9 cellular contexts compared by ENCODE assay signal in the genomic region with DNA sequence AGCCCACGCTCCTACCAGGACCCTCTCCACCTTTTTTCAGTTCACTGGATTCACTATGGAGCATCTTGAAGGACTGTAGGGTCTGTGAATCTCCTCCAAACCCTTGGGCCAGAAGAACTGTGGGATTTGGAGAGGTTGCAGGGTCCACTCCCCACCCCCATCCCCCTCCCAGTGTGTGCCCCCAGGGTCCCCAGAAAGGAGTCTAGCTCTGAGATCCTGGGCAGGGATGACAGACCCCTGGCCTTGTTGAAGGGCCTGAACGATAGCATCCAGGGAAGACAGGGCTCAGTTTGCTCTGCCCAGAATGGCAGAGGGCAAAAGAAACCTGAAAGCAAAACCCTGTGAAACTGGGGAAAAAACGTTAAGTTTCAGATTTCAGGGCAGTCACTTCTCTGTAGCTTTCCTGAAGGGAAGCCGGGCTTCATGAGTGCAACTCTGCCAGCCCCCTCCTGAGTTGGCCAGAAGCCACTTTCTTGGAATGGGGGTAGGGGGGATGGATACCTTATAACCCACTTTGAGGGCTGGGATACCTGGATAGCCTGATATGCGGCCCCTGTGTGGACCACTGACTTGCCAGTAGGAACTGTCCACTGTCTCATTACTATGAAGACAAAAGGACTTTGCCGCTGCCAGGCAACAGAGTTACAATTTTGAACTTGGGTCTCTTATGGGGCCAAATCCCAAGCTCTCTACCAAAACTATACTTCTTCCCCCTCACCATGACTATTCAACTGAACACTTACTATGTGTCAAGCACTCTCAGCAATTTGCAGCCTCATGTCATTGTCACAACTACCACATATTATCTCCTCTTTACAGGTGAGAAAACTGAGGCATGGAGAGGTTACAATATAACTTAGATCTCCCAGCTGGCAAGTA. TPM values are rescaled to one million over a fixed set of nuclear protein-coding genes. Genes with fewer than 3 reads are reported as not detected.
DNase-seq lines count a peak whose midpoint lies in the region; ATAC-seq, FAIRE-seq and TF ChIP-seq lines count a peak whose summit lies in the region.
"Had no signal": no experiment of that assay in that cellular context is flagged by ENCODE, and none has a peak within 500 bp of the region (broad histone marks: within the 10 kb centered on the region; RNA-seq: fewer than 3 reads in every experiment).

No MANE protein-coding gene starts in this region.

- peak overlapping the region; percentile 89 for H3K4me3 Mint-ChIP-seq in activated CD8-positive, alpha-beta memory T cell treated with anti-CD3 and anti-CD28 coated beads, Interleukin-2, amount 10 ng/mL, durations not matched to agents 7 days and 5 days

- no peaks in the 10 kb centered on the region for H3K9me3 Mint-ChIP-seq in activated CD8-positive, alpha-beta memory T cell treated with anti-CD3 and anti-CD28 coated beads, Interleukin-2, amount 10 ng/mL, durations not matched to agents 7 days and 5 days (ENCODE audit: low read depth)

- CTCF ChIA-PET in activated CD8-positive, alpha-beta memory T cell treated with anti-CD3 and anti-CD28 coated beads, Interleukin-2, amount 10 ng/mL, durations not matched to agents 7 days and 5 days (lab: Charles Lee): interaction anchor here (0.9 to 25.1 kb wide), 13 partner anchors 11 to 1069 kb away, joined by 3 to 859 read pairs (median 5); a partner anchor contains a TSS

- no peak for FAIRE-seq in small intestine (lab: Jason Lieb, UNC)

- H3K9me3 ChIP-seq in right lobe of liver (no peaks in the 10 kb centered on the region), small intestine (ENCODE audit: control insufficient read depth, low read depth) (no peaks in the 10 kb centered on the region)
- H3K9me3 ChIP-seq: body of pancreas had no signal

- H3K4me3 ChIP-seq in right lobe of liver (peak overlapping the region; percentile 87 to 94 (median 93)), lower leg skin (ENCODE audit: low read depth, poor library complexity, severe bottlenecking) (no peak overlapping the region), small intestine (ENCODE audit: low read depth in 1 of 2, low read length in 2 of 2) (no peak overlapping the region)

- H3K36me3 ChIP-seq in right lobe of liver: no peaks in the 10 kb centered on the region
- no peaks in the 10 kb centered on the region for H3K36me3 ChIP-seq in small intestine (ENCODE audit: control insufficient read depth in 2 of 2, insufficient read depth in 2 of 2, low read length in 2 of 2)

- intact Hi-C loops in right lobe of liver (cut with DNase I) (loop anchor here (2.0 to 5.0 kb wide), 2 partner anchors 40 to 41 kb away; no protein-coding TSS in a partner anchor), lower leg skin (cut with DNase I; ENCODE audit: low total_unique reads) (no loop called here)

- H3K4me1 ChIP-seq in right lobe of liver (peaks cover 0 to 44% (median 12%) of the 10 kb centered on the region in 4 donors), small intestine (ENCODE audit: control insufficient read depth in 2 of 2, insufficient read depth in 1 of 2, low read depth in 1 of 2, low read length in 1 of 2) (peaks cover 2 to 8% of the 10 kb centered on the region in 2 donors)

- no peak for ATAC-seq in activated CD8-positive, alpha-beta memory T cell treated with anti-CD3 and anti-CD28 coated beads, Interleukin-2, amount 10 ng/mL, durations not matched to agents 7 days and 5 days
- ATAC-seq in right lobe of liver: no peak
- no peak for ATAC-seq in stimulated activated naive CD8-positive, alpha-beta T cell treated with anti-CD3 and anti-CD28 coated beads, Interleukin-15, Interleukin-2, amounts not matched to agents 100 U/mL and 50 U/mL, for 24 hours
- ATAC-seq: body of pancreas had no signal

- H3K27ac ChIP-seq in right lobe of liver: peak overlapping the region; percentile 39 to 97 (median 83)
- H3K27ac ChIP-seq in small intestine (ENCODE audit: low read depth in 1 of 2, low read length in 1 of 2): peak overlapping the region in 1 of 2 donors; percentile 93

- TF ChIP-seq POLR2A in right lobe of liver (IDR thresholded peaks at IDR 0.05) (no peak), lower leg skin (IDR thresholded peaks at IDR 0.05) (no peak)

- H3K27ac Mint-ChIP-seq in activated CD8-positive, alpha-beta memory T cell treated with anti-CD3 and anti-CD28 coated beads, Interleukin-2, amount 10 ng/mL, durations not matched to agents 7 days and 5 days: peak overlapping the region; percentile 100

- peaks cover 60% of the 10 kb centered on the region for H3K36me3 Mint-ChIP-seq in activated CD8-positive, alpha-beta memory T cell treated with anti-CD3 and anti-CD28 coated beads, Interleukin-2, amount 10 ng/mL, durations not matched to agents 7 days and 5 days

- H3K27me3 Mint-ChIP-seq in activated CD8-positive, alpha-beta memory T cell treated with anti-CD3 and anti-CD28 coated beads, Interleukin-2, amount 10 ng/mL, durations not matched to agents 7 days and 5 days: no peaks in the 10 kb centered on the region

- TF ChIP-seq CTCF in right lobe of liver (IDR thresholded peaks at IDR 0.05): no peak
- TF ChIP-seq CTCF in lower leg skin (IDR thresholded peaks at IDR 0.05): no peak

- H3K4me1 Mint-ChIP-seq in activated CD8-positive, alpha-beta memory T cell treated with anti-CD3 and anti-CD28 coated beads, Interleukin-2, amount 10 ng/mL, durations not matched to agents 7 days and 5 days: peaks cover 29% of the 10 kb centered on the region

- H3K27me3 ChIP-seq in right lobe of liver: no peaks in the 10 kb centered on the region
- H3K27me3 ChIP-seq in small intestine (ENCODE audit: control insufficient read depth in 2 of 2, insufficient read depth in 2 of 2, low read length in 2 of 2): no peaks in the 10 kb centered on the region
- H3K27me3 ChIP-seq: body of pancreas had no signal

- WGBS in right lobe of liver (ENCODE audit: insufficient coverage, low coverage, low lambda C conversion rate, missing lambda C conversion rate): 49% methylated on average over 4 of the region's 6 CpGs
- WGBS in lower leg skin, 2 donors: 59 to 64% methylated on average over 6 of the region's 6 CpGs
- WGBS in small intestine, 3 donors: 58 to 64% (median 62%) methylated on average over 6 of the region's 6 CpGs

- DNase-seq in activated CD8-positive, alpha-beta memory T cell treated with anti-CD3 and anti-CD28 coated beads for 24 hours: peak; percentile 81
- no peak for DNase-seq in activated CD8-positive, alpha-beta memory T cell treated with anti-CD3 and anti-CD28 coated beads, Interleukin-2, amount 50 U/mL, for 4 hours
- DNase-seq in activated CD8-positive, alpha-beta memory T cell treated with anti-CD3 and anti-CD28 coated beads, Interleukin-2, amount 10 ng/mL, durations not matched to agents 7 days and 5 days: peak; percentile 46
- DNase-seq in right lobe of liver: peak in 1 of 3 donors; percentile 16
- DNase-seq in stimulated activated naive CD8-positive, alpha-beta T cell treated with anti-CD3 and anti-CD28 coated beads, Interleukin-15, Interleukin-2, amounts not matched to agents 100 U/mL and 50 U/mL, for 24 hours: peak; percentile 27
- no peak for DNase-seq in OCI-M2 (lab: John Stamatoyannopoulos, UW; ENCODE audit: unreplicated experiment)
- DNase-seq in lower leg skin (ENCODE audit: low spot score in 2 of 2): no peak
- no peak for DNase-seq in small intestine

RNA-seq across cellular contexts. Expression of a gene that starts 1.6 kb away (rescaled TPM):
- 100 to 1,000 TPM; 266 to 369 TPM for total RNA-seq in activated CD8-positive, alpha-beta memory T cell treated with anti-CD3 and anti-CD28 coated beads, Interleukin-2, amount 10 ng/mL, durations not matched to agents 7 days and 5 days
- 10 to 100 TPM in 4 of 6 experiments, 1 to 10 TPM in 2; 5.3 to 28.1 (median 17.8) TPM for total RNA-seq in right lobe of liver
- 10 to 100 TPM; 10.4 to 14.5 (median 12.9) TPM for total RNA-seq in lower leg skin
- 1 to 10 TPM; 4.8 to 7.8 (median 6.9) TPM for polyA plus RNA-seq in small intestine

RNA-seq across cellular contexts. Expression of a gene that starts 3.7 kb away (rescaled TPM):
- 100 to 1,000 TPM; 156 to 175 TPM for total RNA-seq in activated CD8-positive, alpha-beta memory T cell treated with anti-CD3 and anti-CD28 coated beads, Interleukin-2, amount 10 ng/mL, durations not matched to agents 7 days and 5 days
- total RNA-seq in right lobe of liver (10 to 100 TPM; 16.6 to 21.4 (median 18.6) TPM), lower leg skin (100 to 1,000 TPM in 2 of 4 donors, 10 to 100 TPM in 2; 65.2 to 128 (median 91.7) TPM)
- polyA plus RNA-seq in small intestine: 10 to 100 TPM; 28.2 to 34.4 (median 28.6) TPM

RNA-seq across cellular contexts. Expression of a gene that starts 43.9 kb away (rescaled TPM):
- total RNA-seq in activated CD8-positive, alpha-beta memory T cell treated with anti-CD3 and anti-CD28 coated beads, Interleukin-2, amount 10 ng/mL, durations not matched to agents 7 days and 5 days: 10 to 100 TPM; 49.9 to 61.3 TPM
- 10 to 100 TPM; 10.5 to 19.4 (median 14.0) TPM for total RNA-seq in right lobe of liver
- total RNA-seq in lower leg skin: 1 to 10 TPM; 2.9 to 8.1 (median 4.8) TPM
- 10 to 100 TPM; 13.9 to 18.1 (median 13.9) TPM for polyA plus RNA-seq in small intestine

RNA-seq across cellular contexts. Expression of a gene that starts 45.7 kb away (rescaled TPM):
- total RNA-seq in activated CD8-positive, alpha-beta memory T cell treated with anti-CD3 and anti-CD28 coated beads, Interleukin-2, amount 10 ng/mL, durations not matched to agents 7 days and 5 days: 10 to 100 TPM; 15.6 to 17.8 TPM
- total RNA-seq in right lobe of liver: 1 to 10 TPM; 2.0 to 7.8 (median 2.8) TPM
- total RNA-seq in lower leg skin: 1 to 10 TPM in 3 of 4 donors, under 1 TPM in 1; 0.27 to 3.9 (median 2.0) TPM
- polyA plus RNA-seq in small intestine: 1 to 10 TPM; 1.1 to 3.9 (median 1.9) TPM

Comparison
In these comparisons a context has a peak if more than half of its experiments do, and no peak if none do; other contexts are left out.
1. DNase-seq: peak in activated CD8-positive, alpha-beta memory T cell treated with anti-CD3 and anti-CD28 coated beads for 24 hours (single experiment), activated CD8-positive, alpha-beta memory T cell treated with anti-CD3 and anti-CD28 coated beads, Interleukin-2, amount 10 ng/mL, durations not matched to agents 7 days and 5 days (single experiment) and stimulated activated naive CD8-positive, alpha-beta T cell treated with anti-CD3 and anti-CD28 coated beads, Interleukin-15, Interleukin-2, amounts not matched to agents 100 U/mL and 50 U/mL, for 24 hours (single experiment); none in activated CD8-positive, alpha-beta memory T cell treated with anti-CD3 and anti-CD28 coated beads, Interleukin-2, amount 50 U/mL, for 4 hours (single experiment), OCI-M2 (single experiment), lower leg skin (0 of 2) and small intestine (single experiment).
2. H3K4me3 ChIP-seq: peak in right lobe of liver (3 of 3); none in lower leg skin (single experiment) and small intestine (0 of 2).
3. RNA of a gene that starts 1.6 kb away (total RNA-seq): 266 to 369 TPM in activated CD8-positive, alpha-beta memory T cell treated with anti-CD3 and anti-CD28 coated beads, Interleukin-2, amount 10 ng/mL, durations not matched to agents 7 days and 5 days; 5.3 to 28.1 TPM in right lobe of liver and 10.4 to 14.5 TPM in lower leg skin; every median in the first group is over 4 times any median in the second.